ENCODE assay signal across 24 cellular contexts in the genomic region with DNA sequence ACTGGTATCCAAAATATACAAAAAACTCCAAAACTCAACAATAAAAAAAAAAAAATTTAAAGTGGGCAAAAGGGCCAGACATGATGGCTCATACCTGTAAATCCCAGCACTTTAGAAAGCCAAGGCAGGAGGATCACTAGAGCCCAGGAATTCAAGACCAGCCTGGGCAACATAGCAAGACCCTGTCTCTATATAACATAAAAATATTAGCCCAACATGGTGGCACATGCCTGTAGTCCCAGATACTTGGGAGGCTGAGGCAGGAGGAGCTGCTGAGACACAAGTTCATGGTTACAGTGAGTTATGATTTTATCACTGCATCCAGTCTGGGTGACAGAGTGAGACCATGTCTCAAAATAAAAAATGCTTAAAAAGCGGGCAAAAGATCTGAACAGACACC.
"Had no signal": no experiment of that assay in that cellular context is flagged by ENCODE, and none has a peak within 500 bp of the region (broad histone marks: within the 10 kb centered on the region; RNA-seq: fewer than 3 reads in every experiment).

No MANE protein-coding gene starts in this region.

- H3K9ac ChIP-seq: neural progenitor cell had no signal

- H3K9me3 ChIP-seq: colonic mucosa, lower lobe of right lung, pancreas, prostate gland, suprapubic skin, tibial artery had no signal

- H3K4me2 ChIP-seq: neural progenitor cell, smooth muscle cell had no signal

- H2AFZ ChIP-seq: neural progenitor cell had no signal

- DNase-seq: caudate nucleus; colonic mucosa; dermis blood vessel endothelial cell; effector CD4-positive, alpha-beta T cell; endodermal cell; erythroblast; foreskin keratinocyte; head of caudate nucleus; hypothalamus; kidney glomerular epithelial cell; lower lobe of right lung; nucleus accumbens; pancreas; stimulated activated CD4-positive, alpha-beta T cell treated with anti-CD3 and anti-CD28 coated beads, Interleukin-4, amount 100 ng/mL, for 1 hour; stimulated activated CD8-positive, alpha-beta memory T cell treated with anti-CD3 and anti-CD28 coated beads, Interleukin-4, amount 100 ng/mL, for 48 hours; stimulated activated naive CD8-positive, alpha-beta T cell treated with anti-CD3 and anti-CD28 coated beads, Interleukin-15, Interleukin-2, amounts not matched to agents 100 U/mL and 50 U/mL, for 24 hours; tibial artery had no signal

- H3K36me3 ChIP-seq: colonic mucosa, lower lobe of right lung, neural progenitor cell, pancreas, prostate gland, suprapubic skin, tibial artery had no signal

- H3K27me3 ChIP-seq: colonic mucosa, foreskin keratinocyte, neural progenitor cell, suprapubic skin, tibial artery had no signal

- ATAC-seq: foreskin keratinocyte; left lobe of liver; natural killer cell treated with Interleukin-12 subunit alpha and Interleukin-12 subunit beta and Interleukin-15 and Interleukin-18, amount 100 ng/mL, for 72 hours; pancreas; stimulated activated effector memory CD8-positive, alpha-beta T cell treated with anti-CD3 and anti-CD28 coated beads, Interleukin-12 subunit alpha, Interleukin-12 subunit beta, amount 100 ng/mL, for 72 hours; stimulated activated naive CD8-positive, alpha-beta T cell treated with anti-CD3 and anti-CD28 coated beads, Interleukin-15, Interleukin-2, amounts not matched to agents 100 U/mL and 50 U/mL, for 24 hours had no signal

- H3K4me1 ChIP-seq: colonic mucosa, foreskin keratinocyte, lower lobe of right lung, pancreas, prostate gland had no signal

- H3K4me3 ChIP-seq: colonic mucosa, lower lobe of right lung, neural progenitor cell, pancreas, prostate gland, smooth muscle cell, suprapubic skin, tibial artery had no signal

- H3K27ac ChIP-seq: colonic mucosa, foreskin keratinocyte, lower lobe of right lung, neural progenitor cell, pancreas, prostate gland, suprapubic skin, tibial artery had no signal
